Comparison of ENCODE assay signal across 8 cellular contexts in genomic region chr6:116278478-116278822, GRCh38. TPM values are rescaled to one million over a fixed set of nuclear protein-coding genes. Genes with fewer than 3 reads are reported as not detected.
A peak's percentile ranks its signal among the peaks of the same experiment; 100 is the strongest.
DNase-seq lines count a peak whose midpoint lies in the region; ATAC-seq and TF ChIP-seq lines count a peak whose summit lies in the region.

No MANE protein-coding gene starts in this region.

- H3K4me3 Mint-ChIP-seq in endothelial cell (ENCODE audit: unreplicated experiment): peak overlapping the region; percentile 98

- H2AFZ ChIP-seq in PC-3 (ENCODE audit: low read length): no peak overlapping the region

- in situ Hi-C loops in Caki2 (cut with HindIII; ENCODE audit: low pct_unique_long_range_greater_than_20kb, low sequenced_read_pairs): no loop called here

- intact Hi-C loops in PC-3 (cut with micrococcal nuclease) (loop anchor here (5.0 kb wide), 1 partner anchor 61 kb away; no protein-coding TSS in a partner anchor), ovary (cut with DNase I) (loop anchor here in 2 of 4 donors (5.0 to 10.0 kb wide), 3 partner anchors 256 to 286 kb away; no protein-coding TSS in a partner anchor)

- H3K4me1 ChIP-seq in PC-3 (ENCODE audit: insufficient read depth, low read length): peaks cover 9% of the 10 kb centered on the region
- H3K4me1 ChIP-seq in ovary (ENCODE audit: insufficient read depth): peaks cover 8% of the 10 kb centered on the region
- H3K4me1 ChIP-seq in foreskin keratinocyte: peaks cover 5% of the 10 kb centered on the region

- H3K4me3 ChIP-seq in PC-3 (ENCODE audit: low read length) (peak overlapping the region; percentile 99), ovary (peak overlapping the region; percentile 93)

- 13 to 32% (median 20%) methylated on average over 11 of the region's 11 CpGs for WGBS in ovary, 3 donors

- H3K27me3 Mint-ChIP-seq in endothelial cell (ENCODE audit: unreplicated experiment): peaks cover 10% of the 10 kb centered on the region

- peaks cover 12% of the 10 kb centered on the region for H3K36me3 Mint-ChIP-seq in endothelial cell (ENCODE audit: low read depth, unreplicated experiment)

- CTCF ChIA-PET in PC-3 (lab: Charles Lee): interaction anchor here (0.5 kb wide), 1 partner anchor 1206 kb away, joined by 3 read pairs; no protein-coding TSS in a partner anchor

- peak; percentile 2 for DNase-seq in Caki2 (ENCODE audit: low read depth)
- DNase-seq in PC-3: no peak
- DNase-seq in endothelial cell (ENCODE audit: low spot score): no peak
- DNase-seq in ovary: no peak
- no peak for DNase-seq in foreskin keratinocyte
- DNase-seq in NCI-H748 treated with DMSO at 0.1 percent for 48 hours (lab: John Stamatoyannopoulos, UW): no peak

- peaks cover 57% of the 10 kb centered on the region for H3K79me2 ChIP-seq in PC-3 (ENCODE audit: low read length)

- no peak for TF ChIP-seq EP300 in ovary (IDR thresholded peaks at IDR 0.05)

- no peaks in the 10 kb centered on the region for H3F3A ChIP-seq in PC-3 (ENCODE audit: low read length, unreplicated experiment)

- H3K9me3 ChIP-seq in PC-3 (ENCODE audit: low read length) (no peaks in the 10 kb centered on the region), ovary (no peaks in the 10 kb centered on the region)

- peak overlapping the region; percentile 94 for H3K9ac ChIP-seq in PC-3 (ENCODE audit: low read length)

- H3K27ac ChIP-seq in PC-3 (ENCODE audit: low read length): no peak overlapping the region
- peak overlapping the region in 1 of 2 donors; percentile 99 for H3K27ac ChIP-seq in ovary
- H3K27ac ChIP-seq in foreskin keratinocyte: no peak overlapping the region

- ATAC-seq in PC-3 (no peak), HG03280 (IDR thresholded peaks at IDR 0.05; ENCODE audit: unreplicated experiment) (no peak), foreskin keratinocyte (no peak), GM21786 (IDR thresholded peaks at IDR 0.05; ENCODE audit: unreplicated experiment) (no peak)

- H3K9me3 Mint-ChIP-seq in endothelial cell (ENCODE audit: unreplicated experiment): no peaks in the 10 kb centered on the region

- POLR2A ChIA-PET in PC-3 (lab: Charles Lee; ENCODE audit: unreplicated experiment): no interaction called here

- no TSS peak for BruUV-seq in PC-3 (replicated peaks; lab: Mats Ljungman, UMichigan)

- H3K36me3 ChIP-seq in PC-3 (ENCODE audit: low read depth, low read length): peaks cover 1% of the 10 kb centered on the region; the same call in 1 of the 2 replicates
- no peaks in the 10 kb centered on the region for H3K36me3 ChIP-seq in ovary

- peaks cover 34% of the 10 kb centered on the region for H4K20me1 ChIP-seq in PC-3 (ENCODE audit: low read length)

- H3K9me2 ChIP-seq in PC-3 (replicated peaks; ENCODE audit: low read length): no peaks in the 10 kb centered on the region

- H3K27ac Mint-ChIP-seq in endothelial cell (ENCODE audit: unreplicated experiment): peak overlapping the region; percentile 99

- H3K4me1 Mint-ChIP-seq in endothelial cell (ENCODE audit: unreplicated experiment): peaks cover 55% of the 10 kb centered on the region

- H3K27me3 ChIP-seq in PC-3 (ENCODE audit: low read length): no peaks in the 10 kb centered on the region
- no peaks in the 10 kb centered on the region for H3K27me3 ChIP-seq in ovary
- H3K27me3 ChIP-seq in foreskin keratinocyte: no peaks in the 10 kb centered on the region

- peak overlapping the region; percentile 97 for H3K4me2 ChIP-seq in PC-3 (ENCODE audit: low read length)

- no peak for TF ChIP-seq POLR2A in ovary (IDR thresholded peaks at IDR 0.05)

- TF ChIP-seq CTCF in PC-3 (conservative IDR thresholded peaks at IDR 0.05; ENCODE audit: low read depth, low read length): no peak
- no peak for TF ChIP-seq CTCF in endothelial cell (IDR thresholded peaks at IDR 0.05; ENCODE audit: unreplicated experiment)
- no peak for TF ChIP-seq CTCF in ovary (IDR thresholded peaks at IDR 0.05)
- no peak for TF ChIP-seq CTCF in foreskin keratinocyte (conservative IDR thresholded peaks at IDR 0.05)

RNA-seq across cellular contexts. Expression of gene TSPYL1, which starts 1.3 kb away (rescaled TPM):
- total RNA-seq in Caki2 (2014; rRNA removed; shearing (Covaris generic); ENCODE audit: low replicate concordance): 31.9 and 37.4 TPM in 2 replicates
- 35.1 and 38.8 TPM in 2 replicates for total RNA-seq in PC-3 (2014; rRNA removed)
- 76.4 TPM for total RNA-seq in endothelial cell (ENCODE audit: unreplicated experiment)
- total RNA-seq in ovary: 100 to 1,000 TPM in 4 of 7 donors, 10 to 100 TPM in 3; 60.0 to 155 (median 113) TPM
- polyA plus RNA-seq in ovary: 10 to 100 TPM; 39.2 to 88.4 TPM
- total RNA-seq in foreskin keratinocyte: 68.2 and 72.5 TPM in 2 replicates
- 30.1 and 32.2 TPM in 2 replicates for polyA plus RNA-seq in foreskin keratinocyte

RNA-seq across cellular contexts. Expression of gene TSPYL4, which starts 24.6 kb away (rescaled TPM):
- total RNA-seq in Caki2 (2014; rRNA removed; shearing (Covaris generic); ENCODE audit: low replicate concordance): 1.4 and 3.4 TPM in 2 replicates
- total RNA-seq in PC-3 (2014; rRNA removed): 8.0 and 10.1 TPM in 2 replicates
- total RNA-seq in endothelial cell (ENCODE audit: unreplicated experiment): 21.1 TPM
- total RNA-seq in ovary: 10 to 100 TPM; 18.1 to 44.4 (median 31.0) TPM
- polyA plus RNA-seq in ovary: 10 to 100 TPM; 23.0 to 35.3 TPM
- total RNA-seq in foreskin keratinocyte: 4.9 and 6.7 TPM in 2 replicates
- polyA plus RNA-seq in foreskin keratinocyte: 2.5 and 2.9 TPM in 2 replicates
